In genomic region chr10:101830322-101831168, GRCh38 we compare ENCODE assay signal across 8 cellular contexts. TPM values are rescaled to one million over a fixed set of nuclear protein-coding genes. Genes with fewer than 3 reads are reported as not detected.
DNase-seq lines count a peak whose midpoint lies in the region; ATAC-seq and TF ChIP-seq lines count a peak whose summit lies in the region.

No MANE protein-coding gene starts in this region.

- H3K9ac ChIP-seq in KMS-11 = peak overlapping the region; percentile 61; the same call in 1 of the 2 replicates

- DNase-seq in DMS153 treated with DMSO at 0.1 percent for 48 hours (lab: John Stamatoyannopoulos, UW; ENCODE audit: unreplicated experiment) (peak; percentile 72), SHP77 treated with DMSO at 0.1 percent for 48 hours (lab: John Stamatoyannopoulos, UW) (peak; percentile 47), foreskin melanocyte (peak; percentile 75), occipital lobe (lab: John Stamatoyannopoulos, UW) (peak; percentile 65)
- peak; percentile 85 for DNase-seq in activated gamma-delta T cell treated with anti-CD3 and anti-CD28 coated beads, Interleukin-2, amount 50 U/mL, for 16 hours (ENCODE audit: low read depth)

- no peaks in the 10 kb centered on the region for H3K79me2 ChIP-seq in KMS-11 (ENCODE audit: insufficient read depth, low read depth)

- H4K20me1 ChIP-seq in KMS-11 (ENCODE audit: insufficient read depth) = no peaks in the 10 kb centered on the region

- peak overlapping the region; percentile 85 for H2AFZ ChIP-seq in KMS-11 (ENCODE audit: low read depth)

- no peak for TF ChIP-seq CTCF in KMS-11 (conservative IDR thresholded peaks at IDR 0.05; ENCODE audit: low read depth, low read length)

- H3K36me3 ChIP-seq in KMS-11 (ENCODE audit: insufficient read depth) = no peaks in the 10 kb centered on the region

- peak overlapping the region; percentile 89 for H3K4me2 ChIP-seq in KMS-11

- peaks cover 17% of the 10 kb centered on the region for H3K4me1 ChIP-seq in KMS-11 (ENCODE audit: low read depth, poor library complexity, severe bottlenecking)

- H3K4me3 ChIP-seq in KMS-11 (IDR thresholded peaks at IDR 0.05; ENCODE audit: insufficient read depth, low read depth, low read length) = no peak overlapping the region

- H3K27me3 ChIP-seq in KMS-11 (ENCODE audit: insufficient read depth, low read depth) = no peaks in the 10 kb centered on the region

- ATAC-seq in GM21717 (IDR thresholded peaks at IDR 0.05; ENCODE audit: unreplicated experiment) = peak; percentile 57

- peak overlapping the region; percentile 76 for H3K27ac ChIP-seq in KMS-11
- H3K27ac ChIP-seq in temporal lobe (ENCODE audit: low read depth, low read length) = peak overlapping the region; percentile 80

RNA-seq across cellular contexts. Expression of gene OGA, which starts 12.3 kb away (rescaled TPM):
- 349 TPM for total RNA-seq in occipital lobe
- 328 TPM for total RNA-seq in temporal lobe

RNA-seq across cellular contexts. Expression of gene KCNIP2, which starts 13.1 kb away (rescaled TPM):
- total RNA-seq in occipital lobe (6.9 TPM), temporal lobe (7.9 TPM)

RNA-seq across cellular contexts. Expression of gene NPM3, which starts 47.3 kb away (rescaled TPM):
- 35.2 TPM for total RNA-seq in occipital lobe
- total RNA-seq in temporal lobe = 20.9 TPM

RNA-seq across cellular contexts. Expression of gene FGF8, which starts 54.6 kb away (rescaled TPM):
- not detected for total RNA-seq in occipital lobe
- not detected for total RNA-seq in temporal lobe
